23 cellular contexts compared by ENCODE assay signal in the genomic region with DNA sequence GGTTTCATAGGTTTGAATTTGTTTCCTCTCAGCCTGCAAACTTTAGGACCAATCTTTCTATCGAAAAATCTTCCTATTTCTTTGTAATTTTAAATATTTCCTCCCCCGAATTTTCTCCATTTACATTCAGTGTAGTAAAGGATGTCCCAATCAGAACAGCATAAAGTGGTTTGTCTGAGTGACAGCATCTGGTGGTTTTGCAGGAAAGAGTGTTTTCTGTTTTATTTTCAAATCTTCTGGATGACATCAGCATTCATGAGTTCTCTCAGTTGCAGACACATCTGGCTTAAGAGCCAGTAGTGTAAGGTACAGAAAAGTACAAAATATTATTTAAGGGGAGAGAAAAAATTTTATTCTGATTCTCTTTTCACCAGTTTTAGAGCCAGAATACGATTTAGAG.
"Had no signal": no experiment of that assay in that cellular context is flagged by ENCODE, and none has a peak within 500 bp of the region (broad histone marks: within the 10 kb centered on the region; RNA-seq: fewer than 3 reads in every experiment).

No MANE protein-coding gene starts in this region.

- H3K27me3 ChIP-seq: ovary, right atrium auricular region, right lobe of liver, stomach, testis, thyroid gland, upper lobe of right lung, uterus had no signal

- DNase-seq: hippocampal formation; islet precursor cell; left ventricle myocardium inferior; mesendoderm; naive B cell; ovary; right lobe of liver; stimulated activated CD4-positive, alpha-beta T cell treated with anti-CD3 and anti-CD28 coated beads, Interleukin-12 subunit alpha, Interleukin-12 subunit beta, amount 100 ng/mL, for 4 hours; stimulated activated CD4-positive, alpha-beta T cell treated with anti-CD3 and anti-CD28 coated beads, Interleukin-15, amount 100 ng/mL, for 24 hours; stimulated activated CD4-positive, alpha-beta T cell treated with anti-CD3 and anti-CD28 coated beads, Interleukin-2, amount 100 ng/mL, for 24 hours; stimulated activated CD4-positive, alpha-beta T cell treated with anti-CD3 and anti-CD28 coated beads, Interleukin-4, amount 100 ng/mL, for 1 hour; stimulated activated naive B cell treated with anti-CD40 and anti-IgM and Interleukin-4, amounts not matched to agents 10 μg/mL and 1 μg/mL and 100 μg/mL, for 72 hours; stimulated activated naive CD8-positive, alpha-beta T cell treated with anti-CD3 and anti-CD28 coated beads, Interleukin-15, Interleukin-2, amounts not matched to agents 100 U/mL and 50 U/mL, for 24 hours; stomach; testis; thyroid gland; trophoblast cell; upper lobe of right lung; uterus had no signal

- H3K27ac ChIP-seq: left ventricle myocardium inferior, ovary, right atrium auricular region, right lobe of liver, skin epidermis, stomach, testis, thyroid gland, upper lobe of right lung, uterus had no signal

- H3K9me3 ChIP-seq: left ventricle myocardium inferior, ovary, right atrium auricular region, right lobe of liver, stomach, testis, thyroid gland, upper lobe of right lung, uterus had no signal

- H3K4me1 ChIP-seq: left ventricle myocardium inferior, right atrium auricular region, right lobe of liver, stomach, testis, upper lobe of right lung, uterus had no signal

- H3K36me3 ChIP-seq: left ventricle myocardium inferior, ovary, right atrium auricular region, right lobe of liver, stomach, thyroid gland, upper lobe of right lung, uterus had no signal

- ATAC-seq: natural killer cell treated with Interleukin-12 subunit alpha and Interleukin-12 subunit beta and Interleukin-15 and Interleukin-18, amount 100 ng/mL, for 72 hours; right lobe of liver; stimulated activated naive B cell treated with anti-CD40 and anti-IgM and Interleukin-4, amounts not matched to agents 10 μg/mL and 1 μg/mL and 100 μg/mL, for 72 hours; stimulated activated naive CD8-positive, alpha-beta T cell treated with anti-CD3 and anti-CD28 coated beads, Interleukin-15, Interleukin-2, amounts not matched to agents 100 U/mL and 50 U/mL, for 24 hours; upper lobe of right lung had no signal

- H3K4me3 ChIP-seq: left ventricle myocardium inferior, lung, ovary, right atrium auricular region, right lobe of liver, skin epidermis, stomach, testis, thyroid gland, upper lobe of right lung, uterus had no signal
